Comparison of ENCODE assay signal across 21 cellular contexts in the genomic region with DNA sequence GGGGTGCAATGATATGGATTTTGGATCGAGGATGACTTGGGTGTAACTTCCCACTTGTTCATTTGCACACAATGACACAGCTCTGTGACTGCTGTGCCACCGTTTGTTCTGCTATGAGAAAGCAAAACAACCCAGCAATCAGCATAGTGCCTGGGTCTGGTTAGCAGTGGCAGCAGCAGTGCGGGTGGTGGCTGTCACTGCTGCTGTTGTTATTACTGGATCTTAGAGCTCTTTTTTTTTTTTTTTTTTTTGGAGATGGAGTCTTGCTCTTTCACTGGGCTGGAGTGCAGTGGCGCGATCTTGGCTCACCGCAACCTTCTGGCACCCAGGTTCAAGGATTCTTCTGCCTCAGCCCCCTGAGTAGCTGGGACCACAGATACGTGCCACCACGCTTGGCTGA. TPM values are rescaled to one million over a fixed set of nuclear protein-coding genes. Genes with fewer than 3 reads are reported as not detected.
DNase-seq lines count a peak whose midpoint lies in the region; ATAC-seq and TF ChIP-seq lines count a peak whose summit lies in the region.
"Had no signal": no experiment of that assay in that cellular context is flagged by ENCODE, and none has a peak within 500 bp of the region (broad histone marks: within the 10 kb centered on the region; RNA-seq: fewer than 3 reads in every experiment).

No MANE protein-coding gene starts in this region.

- H3K9ac ChIP-seq in BLaER1: peak overlapping the region; percentile 56

- H3K9me3 ChIP-seq in BLaER1 (no peaks in the 10 kb centered on the region), BE2C (no peaks in the 10 kb centered on the region)
- H3K9me3 ChIP-seq: adrenal gland, esophagus muscularis mucosa, lower lobe of right lung, tibial artery had no signal

- H3K4me2 ChIP-seq in BLaER1: peak overlapping the region; percentile 87

- no peak for ATAC-seq in left colon
- ATAC-seq: lower lobe of right lung had no signal

- H3K27ac ChIP-seq in BLaER1: 0 out of 2 replicates have a peak overlapping the region, but pooled peaks have one; percentile 67
- H3K27ac ChIP-seq: adrenal gland, brain microvascular endothelial cell, esophagus muscularis mucosa, lower lobe of right lung, skin epidermis, tibial artery had no signal

- H3K4me3 ChIP-seq in BLaER1 (peak overlapping the region; percentile 51), BE2C (ENCODE audit: low read depth, low read length) (no peak overlapping the region)
- H3K4me3 ChIP-seq: adrenal gland, esophagus muscularis mucosa, lower lobe of right lung, skin epidermis, tibial artery had no signal

- peaks cover 23% of the 10 kb centered on the region; the same call in 1 of the 2 replicates for H4K20me1 ChIP-seq in BLaER1

- TF ChIP-seq CTCF in BE2C (IDR thresholded peaks at IDR 0.05; ENCODE audit: low read depth, low read length): no peak

- intact Hi-C loops in left colon (cut with DNase I, micrococcal nuclease): no loop called here

- H3K36me3 ChIP-seq in BLaER1: 0 out of 2 replicates have a peak, but pooled peaks cover 9% of the 10 kb centered on the region
- H3K36me3 ChIP-seq in BE2C: peaks cover 5% of the 10 kb centered on the region
- H3K36me3 ChIP-seq: adrenal gland, lower lobe of right lung had no signal

- H3K27me3 ChIP-seq in BLaER1 (no peaks in the 10 kb centered on the region), BE2C (no peaks in the 10 kb centered on the region)
- H3K27me3 ChIP-seq: adrenal gland, brain microvascular endothelial cell, esophagus muscularis mucosa, tibial artery had no signal

- DNase-seq in Ammon's horn (ENCODE audit: low spot score) (peak; percentile 73), NCI-H2171 (lab: John Stamatoyannopoulos, UW) (peak; percentile 59), left kidney (ENCODE audit: low read depth, low spot score) (peak; percentile 40), NCI-H2227 (lab: John Stamatoyannopoulos, UW; ENCODE audit: unreplicated experiment) (no peak), left colon (no peak), BE2C (no peak)
- DNase-seq: activated CD4-positive, alpha-beta T cell treated with anti-CD3 and anti-CD28 coated beads for 1 hour; brain microvascular endothelial cell; COR-L47; effector memory CD4-positive, alpha-beta T cell; lower lobe of right lung; MM.1S; NCI-H1417 treated with DMSO at 0.1 percent for 48 hours; NCI-H2227 treated with DMSO at 0.1 percent for 48 hours; NCI-H748 treated with DMSO at 0.1 percent for 48 hours; stimulated activated naive B cell treated with anti-CD40 and anti-IgM and Interleukin-4, amounts not matched to agents 10 μg/mL and 1 μg/mL and 100 μg/mL, for 72 hours; tibial artery had no signal

- peaks cover 73% of the 10 kb centered on the region for H3K4me1 ChIP-seq in BLaER1
- H3K4me1 ChIP-seq in BE2C: peaks cover 15% of the 10 kb centered on the region
- H3K4me1 ChIP-seq: adrenal gland, lower lobe of right lung had no signal

RNA-seq across cellular contexts. Expression of a gene that starts 56.9 kb away (rescaled TPM):
- total RNA-seq in left colon: 10 to 100 TPM; 19.2 to 26.4 TPM
- polyA plus RNA-seq in BE2C (2012; ENCODE audit: insufficient read depth, insufficient read length, low read depth): 35.7 TPM

Comparison
In these comparisons a context has a peak if more than half of its experiments do, and no peak if none do; other contexts are left out.
1. DNase-seq: peak in Ammon's horn (single experiment), NCI-H2171 (single experiment) and left kidney (single experiment); none in NCI-H2227 (single experiment), left colon (0 of 2) and BE2C (single experiment).